ENCODE assay signal across 1 cellular context in genomic region chr1:164635784-164636729, GRCh38.
TF ChIP-seq lines count a peak whose summit lies in the region.

No MANE protein-coding gene starts in this region.

TF ChIP-seq in H1, 55 proteins besides CTCF, POLR2A, EP300 and RAD21 (continued from another document):
- TF ChIP-seq TAF1 (IDR thresholded peaks at IDR 0.05; ENCODE audit: low read depth, low read length) (no peak), CHD1 (IDR thresholded peaks at IDR 0.05; ENCODE audit: low read depth, low read length) (no peak), SIN3A (conservative IDR thresholded peaks at IDR 0.05 in 1 of 2, IDR thresholded peaks at IDR 0.05 in 1 of 2; ENCODE audit: low read depth in 1 of 2, low read length in 2 of 2) (no peak), SIRT6 (IDR thresholded peaks at IDR 0.05; ENCODE audit: low read length) (no peak), CREB1 (IDR thresholded peaks at IDR 0.05) (no peak), JUND (IDR thresholded peaks at IDR 0.05; ENCODE audit: low read length) (no peak), CTBP2 (IDR thresholded peaks at IDR 0.05; ENCODE audit: borderline replicate concordance, insufficient read depth, insufficient read length, low read length) (no peak), GABPA (IDR thresholded peaks at IDR 0.05; ENCODE audit: borderline replicate concordance, insufficient read depth, low read length) (no peak), JUN (IDR thresholded peaks at IDR 0.05; ENCODE audit: low read depth, low read length) (no peak), NANOG (IDR thresholded peaks at IDR 0.05; ENCODE audit: insufficient read depth, low read depth, low read length, poor library complexity, severe bottlenecking) (no peak), CHD2 (IDR thresholded peaks at IDR 0.05; ENCODE audit: low read length) (no peak), TBP (IDR thresholded peaks at IDR 0.05; ENCODE audit: low read depth, low read length) (no peak), MAX (IDR thresholded peaks at IDR 0.05) (no peak), SP1 (IDR thresholded peaks at IDR 0.05; ENCODE audit: low read depth, low read length) (no peak)
